Comparison of ENCODE assay signal across 19 cellular contexts in the genomic region with DNA sequence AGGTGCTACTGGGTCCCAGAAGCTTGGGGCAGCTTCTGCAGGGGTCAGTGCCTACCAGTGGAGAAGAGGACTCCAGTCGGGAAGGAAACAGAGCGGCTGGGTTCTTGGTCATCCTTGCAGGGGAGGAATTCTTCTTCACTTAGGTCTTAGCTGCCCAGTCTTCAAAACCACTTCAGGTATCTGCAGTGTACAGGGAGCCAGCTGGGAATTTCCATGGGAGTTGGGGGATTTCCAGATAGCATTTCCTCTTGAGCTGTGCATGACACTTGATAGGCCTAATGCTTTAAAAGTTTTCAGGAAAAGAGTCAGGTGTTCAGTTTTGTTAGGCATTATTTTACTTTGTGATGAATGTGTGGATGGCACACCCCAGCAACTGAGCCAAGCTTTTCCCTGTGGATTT. TPM values are rescaled to one million over a fixed set of nuclear protein-coding genes. Genes with fewer than 3 reads are reported as not detected.
"Had no signal": no experiment of that assay in that cellular context is flagged by ENCODE, and none has a peak within 500 bp of the region (broad histone marks: within the 10 kb centered on the region; RNA-seq: fewer than 3 reads in every experiment).

No MANE protein-coding gene starts in this region.

- ATAC-seq: activated CD4-positive, alpha-beta T cell treated with anti-CD3 and anti-CD28 coated beads for 36 hours; naive thymus-derived CD8-positive, alpha-beta T cell; psoas muscle; right cardiac atrium; WTC11 had no signal

- H3K27ac Mint-ChIP-seq: activated CD4-positive, alpha-beta T cell treated with anti-CD3 and anti-CD28 coated beads for 36 hours; T-helper 2 cell treated with Interferon-gamma antibody and Interleukin-4, amounts not matched to agents 5 μg/mL and 100 μg/mL, for 36 hours; WTC11 had no signal

- H3K4me3 ChIP-seq: esophagus squamous epithelium, hepatocyte, ovary, psoas muscle, skin epidermis, testis, upper lobe of left lung had no signal

- H3K4me3 Mint-ChIP-seq: activated CD4-positive, alpha-beta T cell treated with anti-CD3 and anti-CD28 coated beads for 36 hours; naive thymus-derived CD8-positive, alpha-beta T cell; T-helper 2 cell treated with Interferon-gamma antibody and Interleukin-4, amounts not matched to agents 5 μg/mL and 100 μg/mL, for 36 hours; WTC11 had no signal

- H3K27ac ChIP-seq: brain microvascular endothelial cell, esophagus squamous epithelium, hepatocyte, ovary, psoas muscle, skin epidermis, testis, upper lobe of left lung had no signal

- H3K27me3 Mint-ChIP-seq: activated CD4-positive, alpha-beta T cell treated with anti-CD3 and anti-CD28 coated beads for 36 hours; naive thymus-derived CD8-positive, alpha-beta T cell had no signal

- DNase-seq: activated CD4-positive, alpha-beta T cell treated with anti-CD3 and anti-CD28 coated beads for 36 hours; activated CD4-positive, alpha-beta T cell treated with anti-CD3 and anti-CD28 coated beads, Interleukin-2, amount 50 U/mL, for 48 hours; activated naive CD4-positive, alpha-beta T cell treated with Interleukin-2 at 50 U/mL for 16 hours; brain microvascular endothelial cell; cortex of kidney; effector memory CD4-positive, alpha-beta T cell; esophagus squamous epithelium; naive thymus-derived CD8-positive, alpha-beta T cell; ovary; psoas muscle; right cardiac atrium; testis; upper lobe of left lung had no signal

RNA-seq across cellular contexts. Expression of a gene that starts 58.1 kb away (rescaled TPM):
- total RNA-seq: endothelial cell of umbilical vein; lung microvascular endothelial cell; naive thymus-derived CD8-positive, alpha-beta T cell had no signal
